Comparison of ENCODE assay signal across 22 cellular contexts in the genomic region with DNA sequence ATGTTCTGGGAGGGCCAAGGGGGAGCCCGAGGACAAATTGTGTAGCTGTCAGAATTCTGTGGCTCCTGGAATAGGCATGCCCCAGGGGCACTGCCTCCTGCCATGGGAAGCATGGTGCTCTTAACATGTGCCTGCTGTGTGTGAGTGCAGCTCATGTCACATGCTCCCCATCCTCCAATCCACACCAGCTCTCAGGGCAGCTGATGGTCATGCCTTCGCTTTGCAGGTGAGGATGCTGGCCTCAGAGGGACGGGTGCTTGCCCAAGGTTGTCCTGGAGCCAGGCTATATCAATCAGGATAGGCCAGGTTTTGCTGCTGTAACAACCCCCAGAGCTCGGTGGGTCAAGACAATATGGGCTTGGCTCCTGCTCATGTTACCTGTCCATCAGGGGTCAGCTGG.
DNase-seq lines count a peak whose midpoint lies in the region; ATAC-seq and TF ChIP-seq lines count a peak whose summit lies in the region.
"Had no signal": no experiment of that assay in that cellular context is flagged by ENCODE, and none has a peak within 500 bp of the region (broad histone marks: within the 10 kb centered on the region; RNA-seq: fewer than 3 reads in every experiment).

No MANE protein-coding gene starts in this region.

- TF ChIP-seq CTCF in Peyer's patch (IDR thresholded peaks at IDR 0.05) (no peak), coronary artery (IDR thresholded peaks at IDR 0.05) (no peak), nephron (IDR thresholded peaks at IDR 0.05; ENCODE audit: unreplicated experiment in 3 of 3) (no peak)

- no peaks in the 10 kb centered on the region for H3K36me3 ChIP-seq in Peyer's patch
- no peaks in the 10 kb centered on the region for H3K36me3 ChIP-seq in stomach smooth muscle (ENCODE audit: control insufficient read depth in 2 of 2, insufficient read depth in 2 of 2, low read length in 2 of 2)
- H3K36me3 ChIP-seq: esophagus squamous epithelium, HAP-1, lower lobe of right lung, tibial nerve had no signal

- H3K36me3 Mint-ChIP-seq in nephron (ENCODE audit: low read depth), result no peaks in the 10 kb centered on the region
- H3K36me3 Mint-ChIP-seq: WTC11 had no signal

- H3K9me3 ChIP-seq in Peyer's patch (no peaks in the 10 kb centered on the region), stomach smooth muscle (ENCODE audit: control insufficient read depth in 2 of 2, low read length in 2 of 2) (no peaks in the 10 kb centered on the region)
- H3K9me3 ChIP-seq: esophagus squamous epithelium, HAP-1, lower lobe of right lung had no signal

- H3K9me3 Mint-ChIP-seq in nephron, result peaks cover 5% of the 10 kb centered on the region
- H3K9me3 Mint-ChIP-seq: activated naive CD8-positive, alpha-beta T cell treated with anti-CD3 and anti-CD28 coated beads, Interleukin-2, amount 50 U/mL, for 24 hours; activated T-helper 2 cell treated with anti-CD3 and anti-CD28 coated beads, Interferon-gamma antibody, Interleukin-2, Interleukin-4, amounts not matched to agents 10 μg/mL and 5 μg/mL and 100 μg/mL, durations not matched to agents 14 hours and 24 hours and 36 hours; effector memory CD8-positive, alpha-beta T cell had no signal

- H3K27me3 Mint-ChIP-seq in nephron (ENCODE audit: low read depth), result peaks cover 8% of the 10 kb centered on the region
- H3K27me3 Mint-ChIP-seq: activated naive CD8-positive, alpha-beta T cell treated with anti-CD3 and anti-CD28 coated beads, Interleukin-2, amount 50 U/mL, for 24 hours had no signal

- H3K4me3 ChIP-seq in Peyer's patch (no peak overlapping the region), coronary artery (no peak overlapping the region), stomach smooth muscle (ENCODE audit: low read length in 2 of 2) (no peak overlapping the region)
- H3K4me3 ChIP-seq: esophagus squamous epithelium, HAP-1, lower lobe of right lung, tibial nerve had no signal

- H3K27me3 ChIP-seq in Peyer's patch (no peaks in the 10 kb centered on the region), stomach smooth muscle (ENCODE audit: control insufficient read depth in 1 of 2, insufficient read depth in 2 of 2, low read length in 2 of 2) (no peaks in the 10 kb centered on the region)
- H3K27me3 ChIP-seq: tibial nerve had no signal

- TF ChIP-seq POLR2A in Peyer's patch (IDR thresholded peaks at IDR 0.05), result no peak

- no peak overlapping the region for H3K4me3 Mint-ChIP-seq in nephron
- H3K4me3 Mint-ChIP-seq: activated naive CD8-positive, alpha-beta T cell treated with anti-CD3 and anti-CD28 coated beads, Interleukin-2, amount 50 U/mL, for 24 hours; effector memory CD8-positive, alpha-beta T cell; WTC11 had no signal

- H3K27ac Mint-ChIP-seq in nephron, result peak overlapping the region in 2 of 3 experiments; percentile 41 to 54
- H3K27ac Mint-ChIP-seq: activated naive CD8-positive, alpha-beta T cell treated with anti-CD3 and anti-CD28 coated beads, Interleukin-2, amount 50 U/mL, for 24 hours; activated T-helper 2 cell treated with anti-CD3 and anti-CD28 coated beads, Interferon-gamma antibody, Interleukin-2, Interleukin-4, amounts not matched to agents 10 μg/mL and 5 μg/mL and 100 μg/mL, durations not matched to agents 14 hours and 24 hours and 36 hours; effector memory CD8-positive, alpha-beta T cell; WTC11 had no signal

- H3K4me1 ChIP-seq in Peyer's patch (peaks cover 0 to 7% (median 0%) of the 10 kb centered on the region in 4 donors), stomach smooth muscle (ENCODE audit: control insufficient read depth, insufficient read depth, low read length) (peaks cover 51% of the 10 kb centered on the region)
- H3K4me1 ChIP-seq: HAP-1 had no signal

- H3K4me1 Mint-ChIP-seq in nephron, result peaks cover 17% of the 10 kb centered on the region
- H3K4me1 Mint-ChIP-seq: activated naive CD8-positive, alpha-beta T cell treated with anti-CD3 and anti-CD28 coated beads, Interleukin-2, amount 50 U/mL, for 24 hours had no signal

- POLR2A ChIA-PET in HEK293T (lab: Yijun Ruan, JAX), result no interaction called here

- ATAC-seq in GM21723 (IDR thresholded peaks at IDR 0.05; ENCODE audit: unreplicated experiment), result no peak
- ATAC-seq: activated naive CD8-positive, alpha-beta T cell treated with anti-CD3 and anti-CD28 coated beads, Interleukin-2, amount 50 U/mL, for 24 hours; effector memory CD8-positive, alpha-beta T cell; stimulated activated naive CD8-positive, alpha-beta T cell treated with anti-CD3 and anti-CD28 coated beads, Interleukin-15, Interleukin-2, amounts not matched to agents 100 U/mL and 50 U/mL, for 24 hours; WTC11 had no signal

- no peak overlapping the region for H3K9ac ChIP-seq in stomach smooth muscle (ENCODE audit: low read length in 2 of 2)

- DNase-seq in Peyer's patch, result peak in 2 of 3 donors; percentile 9 to 13
- DNase-seq in coronary artery (ENCODE audit: low spot score), result peak; percentile 46
- DNase-seq in NCI-H748 treated with DMSO at 0.1 percent for 48 hours (lab: John Stamatoyannopoulos, UW), result no peak
- no peak for DNase-seq in AG20443 (ENCODE audit: low spot score)
- no peak for DNase-seq in HEK293T (ENCODE audit: extremely low spot score)
- DNase-seq: activated naive CD8-positive, alpha-beta T cell treated with anti-CD3 and anti-CD28 coated beads, Interleukin-2, amount 50 U/mL, for 24 hours; effector memory CD8-positive, alpha-beta T cell; esophagus squamous epithelium; lower lobe of right lung; NCI-H1105; NCI-H2029; stimulated activated CD4-positive, alpha-beta T cell treated with anti-CD3 and anti-CD28 coated beads, Interleukin-12 subunit alpha, Interleukin-12 subunit beta, amount 100 ng/mL, for 4 hours; stimulated activated naive CD8-positive, alpha-beta T cell treated with anti-CD3 and anti-CD28 coated beads, Interleukin-15, Interleukin-2, amounts not matched to agents 100 U/mL and 50 U/mL, for 24 hours; T-helper 9 cell had no signal

- CTCF ChIA-PET in HEK293T (lab: Yijun Ruan, JAX), result no interaction called here

- H3K27ac ChIP-seq in Peyer's patch, result no peak overlapping the region
- H3K27ac ChIP-seq in coronary artery, result no peak overlapping the region
- H3K27ac ChIP-seq in stomach smooth muscle (ENCODE audit: low read length), result peak overlapping the region; percentile 60
- H3K27ac ChIP-seq: lower lobe of right lung, RWPE1 had no signal

TF ChIP-seq in HEK293T, 16 proteins besides CTCF, POLR2A, EP300 and RAD21:
- TF ChIP-seq LEF1 (IDR thresholded peaks at IDR 0.05; ENCODE audit: borderline replicate concordance), result no peak
- TF ChIP-seq SUZ12 (IDR thresholded peaks at IDR 0.05), result no peak
- TF ChIP-seq FOXM1 (IDR thresholded peaks at IDR 0.05; ENCODE audit: borderline replicate concordance), result no peak
- TF ChIP-seq CTBP1 (IDR thresholded peaks at IDR 0.05; ENCODE audit: borderline replicate concordance), result no peak
- no peak for TF ChIP-seq FOXK2 (IDR thresholded peaks at IDR 0.05)
- TF ChIP-seq BHLHE40 (IDR thresholded peaks at IDR 0.05; ENCODE audit: borderline replicate concordance), result no peak
- no peak for TF ChIP-seq SP1 (IDR thresholded peaks at IDR 0.05)
- TF ChIP-seq NFRKB (IDR thresholded peaks at IDR 0.05), result no peak
- TF ChIP-seq, protein P1, sequence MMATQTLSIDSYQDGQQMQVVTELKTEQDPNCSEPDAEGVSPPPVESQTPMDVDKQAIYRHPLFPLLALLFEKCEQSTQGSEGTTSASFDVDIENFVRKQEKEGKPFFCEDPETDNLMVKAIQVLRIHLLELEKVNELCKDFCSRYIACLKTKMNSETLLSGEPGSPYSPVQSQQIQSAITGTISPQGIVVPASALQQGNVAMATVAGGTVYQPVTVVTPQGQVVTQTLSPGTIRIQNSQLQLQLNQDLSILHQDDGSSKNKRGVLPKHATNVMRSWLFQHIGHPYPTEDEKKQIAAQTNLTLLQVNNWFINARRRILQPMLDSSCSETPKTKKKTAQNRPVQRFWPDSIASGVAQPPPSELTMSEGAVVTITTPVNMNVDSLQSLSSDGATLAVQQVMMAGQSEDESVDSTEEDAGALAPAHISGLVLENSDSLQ (IDR thresholded peaks at IDR 0.05), result no peak
- no peak for TF ChIP-seq ZNF384 (IDR thresholded peaks at IDR 0.05)
- TF ChIP-seq ELF4 (IDR thresholded peaks at IDR 0.05), result no peak
- TF ChIP-seq HDGF (IDR thresholded peaks at IDR 0.05; ENCODE audit: borderline replicate concordance), result no peak
- TF ChIP-seq ARNT (IDR thresholded peaks at IDR 0.05), result no peak
- TF ChIP-seq FOXA1 (IDR thresholded peaks at IDR 0.05), result no peak
- TF ChIP-seq L3MBTL2 (conservative IDR thresholded peaks at IDR 0.05), result no peak
- TF ChIP-seq TARDBP (IDR thresholded peaks at IDR 0.05), result no peak

Comparison
In these comparisons a context has a peak if more than half of its experiments do, and no peak if none do; other contexts are left out.
1. DNase-seq: peak in Peyer's patch (2 of 3) and coronary artery (single experiment); none in NCI-H748 treated with DMSO at 0.1 percent for 48 hours (single experiment), AG20443 (single experiment) and HEK293T (single experiment).